1 cellular context compared by ENCODE assay signal in genomic region chr11:6746086-6746618, GRCh38.
TF ChIP-seq lines count a peak whose summit lies in the region.

No MANE protein-coding gene starts in this region.

TF ChIP-seq in IMR-90, 13 proteins besides CTCF, POLR2A, EP300 and RAD21 (continued from another document):
- TF ChIP-seq RFX5 (IDR thresholded peaks at IDR 0.05; ENCODE audit: low read depth, low read length) = no peak
- no peak for TF ChIP-seq MAZ (IDR thresholded peaks at IDR 0.05; ENCODE audit: borderline replicate concordance, low read depth, low read length)
